ENCODE assay signal across 14 cellular contexts in the genomic region with DNA sequence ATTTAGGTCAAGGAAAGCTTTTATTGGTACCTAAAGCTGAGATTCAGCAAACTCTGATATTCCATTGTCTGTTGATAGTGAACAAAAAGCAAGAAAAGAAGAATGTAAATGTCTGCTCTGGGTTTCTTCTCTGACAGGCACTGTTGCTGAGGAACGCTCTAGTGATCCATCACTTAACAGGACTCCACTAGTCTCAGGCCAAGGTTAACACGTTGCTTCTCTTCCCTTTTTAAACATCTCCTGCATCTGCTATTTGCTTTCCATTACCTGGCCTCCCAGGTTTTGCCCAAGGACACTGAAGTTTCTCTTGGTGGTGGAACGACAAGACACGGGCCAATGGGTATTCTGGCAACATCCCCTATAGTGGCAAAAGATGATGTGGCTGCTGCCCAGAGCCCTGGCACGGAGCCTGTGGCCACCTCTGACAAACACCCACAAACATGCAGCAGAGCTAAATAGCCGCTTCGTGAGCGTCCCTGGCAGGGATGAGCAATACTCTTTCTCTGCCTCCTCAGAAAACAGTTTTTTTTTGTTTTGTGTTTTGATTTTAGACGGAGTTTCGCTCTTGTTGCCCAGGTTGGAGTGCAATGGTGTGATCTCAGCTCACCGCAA.
DNase-seq lines count a peak whose midpoint lies in the region; ATAC-seq, FAIRE-seq and TF ChIP-seq lines count a peak whose summit lies in the region.
"Had no signal": no experiment of that assay in that cellular context is flagged by ENCODE, and none has a peak within 500 bp of the region (broad histone marks: within the 10 kb centered on the region; RNA-seq: fewer than 3 reads in every experiment).

No MANE protein-coding gene starts in this region.

- FAIRE-seq in H54 (lab: Jason Lieb, UNC), result no peak
- FAIRE-seq: colon, frontal cortex, small intestine, TTC549 had no signal

- DNase-seq in H54 (ENCODE audit: insufficient read length, low spot score), result peak; percentile 53
- DNase-seq in T1000 (lab: John Stamatoyannopoulos, UW), result peak; percentile 40
- peak; percentile 10 for DNase-seq in fibroblast of the aortic adventitia (ENCODE audit: low read depth)
- peak; percentile 44 for DNase-seq in stromal cell of bone marrow (ENCODE audit: low read depth)
- no peak for DNase-seq in COR-L47 (lab: John Stamatoyannopoulos, UW)
- no peak for DNase-seq in activated CD8-positive, alpha-beta memory T cell treated with anti-CD3 and anti-CD28 coated beads, Interleukin-2, amount 50 U/mL, for 48 hours
- DNase-seq: activated naive CD4-positive, alpha-beta T cell treated with anti-CD3 and anti-CD28 coated beads, Interleukin-2, amount 10 ng/mL, durations not matched to agents 7 days and 5 days; NCI-H1105; small intestine had no signal

- TF ChIP-seq CTCF in fibroblast of the aortic adventitia (IDR thresholded peaks at IDR 0.05; ENCODE audit: insufficient read depth, low read length), result no peak

- no peak for ATAC-seq in GM18502 (IDR thresholded peaks at IDR 0.05; ENCODE audit: poor library complexity, unreplicated experiment)
- ATAC-seq: Panc1 had no signal

- TF ChIP-seq POLR2A in H54 (IDR thresholded peaks at IDR 0.05; ENCODE audit: low read depth, low read length), result no peak

- no peak overlapping the region for H3K4me3 ChIP-seq in fibroblast of the aortic adventitia (ENCODE audit: low read depth, low read length)

Comparison
In these comparisons a context has a peak if more than half of its experiments do, and no peak if none do; other contexts are left out.
1. DNase-seq: peak in H54 (single experiment), T1000 (single experiment), fibroblast of the aortic adventitia (single experiment) and stromal cell of bone marrow (single experiment); none in COR-L47 (single experiment) and activated CD8-positive, alpha-beta memory T cell treated with anti-CD3 and anti-CD28 coated beads, Interleukin-2, amount 50 U/mL, for 48 hours (single experiment).